Comparison of ENCODE assay signal across 8 cellular contexts in genomic region chr4:109729563-109730293, GRCh38. TPM values are rescaled to one million over a fixed set of nuclear protein-coding genes. Genes with fewer than 3 reads are reported as not detected.
A peak's percentile ranks its signal among the peaks of the same experiment; 100 is the strongest.
DNase-seq lines count a peak whose midpoint lies in the region; ATAC-seq and TF ChIP-seq lines count a peak whose summit lies in the region.

Gene PLA2G12A (minus strand): TSS chr4:109730070. CDS start chr4:109729809, 261 bp downstream.

- H3K4me3 ChIP-seq in liver (ENCODE audit: low read depth in 1 of 3, low read length in 3 of 3): peak within 1 kb of the TSS; percentile 72 to 98 (median 76)

- H3K27ac Mint-ChIP-seq in activated CD4-positive, alpha-beta T cell treated with anti-CD3 and anti-CD28 coated beads, Interleukin-2, amount 10 ng/mL, durations not matched to agents 7 days and 5 days: peak within 1 kb of the TSS; percentile 84
- peak within 1 kb of the TSS; percentile 80 for H3K27ac Mint-ChIP-seq in dendritic cell treated with granulocyte-macrophage colony-stimulating factor and Interleukin-4, amounts not matched to agents 40 ng/mL and 50 ng/mL, for 4 days

- intact Hi-C loops in dendritic cell treated with granulocyte-macrophage colony-stimulating factor and Interleukin-4, amounts not matched to agents 40 ng/mL and 50 ng/mL, for 4 days (cut with micrococcal nuclease): loop anchor here (1.0 to 2.0 kb wide), 3 partner anchors 27 to 295 kb away; partner anchors contain the start of genes CASP6 and GAR1

- H3K27ac ChIP-seq in liver (ENCODE audit: low read depth in 1 of 2, low read length in 2 of 2): peak within 1 kb of the TSS; percentile 90 to 91

- H3K9me3 Mint-ChIP-seq in activated CD4-positive, alpha-beta T cell treated with anti-CD3 and anti-CD28 coated beads, Interleukin-2, amount 10 ng/mL, durations not matched to agents 7 days and 5 days: no peaks in the 10 kb centered on the region
- no peaks in the 10 kb centered on the region for H3K9me3 Mint-ChIP-seq in dendritic cell treated with granulocyte-macrophage colony-stimulating factor and Interleukin-4, amounts not matched to agents 40 ng/mL and 50 ng/mL, for 4 days

- peak within 1 kb of the TSS; percentile 85 for H3K4me3 Mint-ChIP-seq in activated CD4-positive, alpha-beta T cell treated with anti-CD3 and anti-CD28 coated beads, Interleukin-2, amount 10 ng/mL, durations not matched to agents 7 days and 5 days
- peak within 1 kb of the TSS; percentile 87 for H3K4me3 Mint-ChIP-seq in dendritic cell treated with granulocyte-macrophage colony-stimulating factor and Interleukin-4, amounts not matched to agents 40 ng/mL and 50 ng/mL, for 4 days

- ATAC-seq in GM19023 (IDR thresholded peaks at IDR 0.05; ENCODE audit: unreplicated experiment) (peak; percentile 86), HG03175 (IDR thresholded peaks at IDR 0.05; ENCODE audit: unreplicated experiment) (peak; percentile 78)

- H3K9ac ChIP-seq in liver (ENCODE audit: low read depth in 1 of 2, low read length in 2 of 2): peak within 1 kb of the TSS; percentile 64 to 81

- no peaks in the 10 kb centered on the region for H3K9me3 ChIP-seq in liver (ENCODE audit: control insufficient read depth in 4 of 4, low read length in 3 of 4)

- H3K27me3 Mint-ChIP-seq in activated CD4-positive, alpha-beta T cell treated with anti-CD3 and anti-CD28 coated beads, Interleukin-2, amount 10 ng/mL, durations not matched to agents 7 days and 5 days: no peaks in the 10 kb centered on the region
- H3K27me3 Mint-ChIP-seq in dendritic cell treated with granulocyte-macrophage colony-stimulating factor and Interleukin-4, amounts not matched to agents 40 ng/mL and 50 ng/mL, for 4 days: peaks cover 6% of the 10 kb centered on the region

- H3K4me1 ChIP-seq in liver (ENCODE audit: control insufficient read depth in 4 of 4, insufficient read depth in 4 of 4, low read length in 3 of 4): peaks cover 2 to 23% (median 13%) of the 10 kb centered on the region in 4 donors

- DNase-seq in AG20443 (ENCODE audit: low spot score) (peak; percentile 97), NCI-H345 treated with DMSO at 0.1 percent for 48 hours (lab: John Stamatoyannopoulos, UW; ENCODE audit: unreplicated experiment) (peak; percentile 47)
- peak; percentile 72 for DNase-seq in activated CD4-positive, alpha-beta T cell treated with anti-CD3 and anti-CD28 coated beads, Interleukin-2, amount 10 ng/mL, durations not matched to agents 7 days and 5 days
- peak; percentile 73 for DNase-seq in stimulated activated CD4-positive, alpha-beta T cell treated with anti-CD3 and anti-CD28 coated beads, Interleukin-4, amount 100 ng/mL, for 24 hours

- TF ChIP-seq CTCF in liver (IDR thresholded peaks at IDR 0.05; ENCODE audit: low read depth, low read length, missing input control): no peak

- peaks cover 0 to 4% (median 0%) of the 10 kb centered on the region in 4 donors for H3K36me3 ChIP-seq in liver (ENCODE audit: control insufficient read depth in 4 of 4, insufficient read depth in 3 of 4, low read depth in 1 of 4, low read length in 3 of 4)

- peaks cover 22% of the 10 kb centered on the region for H3K4me1 Mint-ChIP-seq in activated CD4-positive, alpha-beta T cell treated with anti-CD3 and anti-CD28 coated beads, Interleukin-2, amount 10 ng/mL, durations not matched to agents 7 days and 5 days
- peaks cover 18% of the 10 kb centered on the region for H3K4me1 Mint-ChIP-seq in dendritic cell treated with granulocyte-macrophage colony-stimulating factor and Interleukin-4, amounts not matched to agents 40 ng/mL and 50 ng/mL, for 4 days (ENCODE audit: low read depth)

- CTCF ChIA-PET in activated CD4-positive, alpha-beta T cell treated with anti-CD3 and anti-CD28 coated beads, Interleukin-2, amount 10 ng/mL, durations not matched to agents 7 days and 5 days (lab: Charles Lee): interaction anchor here (0.7 to 2.7 kb wide), 5 partner anchors 10 to 296 kb away, joined by 3 to 7 read pairs (median 3); partner anchors contain the start of gene SEC24B

- WGBS in liver: 1% methylated on average over 79 of the region's 79 CpGs

- no peaks in the 10 kb centered on the region for H3K27me3 ChIP-seq in liver (ENCODE audit: control insufficient read depth in 4 of 4, insufficient read depth in 4 of 4, low read length in 3 of 4)

- POLR2A ChIA-PET in activated CD4-positive, alpha-beta T cell treated with anti-CD3 and anti-CD28 coated beads, Interleukin-2, amount 10 ng/mL, durations not matched to agents 7 days and 5 days (lab: Charles Lee): interaction anchor here (0.7 kb wide), 1 partner anchor 577 kb away, joined by 3 read pairs; no protein-coding TSS in a partner anchor

- no peak for TF ChIP-seq RAD21 in liver (IDR thresholded peaks at IDR 0.05)

- peaks cover 4% of the 10 kb centered on the region for H3K36me3 Mint-ChIP-seq in activated CD4-positive, alpha-beta T cell treated with anti-CD3 and anti-CD28 coated beads, Interleukin-2, amount 10 ng/mL, durations not matched to agents 7 days and 5 days (ENCODE audit: low read depth)
- peaks cover 6% of the 10 kb centered on the region for H3K36me3 Mint-ChIP-seq in dendritic cell treated with granulocyte-macrophage colony-stimulating factor and Interleukin-4, amounts not matched to agents 40 ng/mL and 50 ng/mL, for 4 days (ENCODE audit: low read depth)

TF ChIP-seq in liver, 16 proteins besides CTCF, POLR2A, EP300 and RAD21:
- TF ChIP-seq REST (IDR thresholded peaks at IDR 0.05): peak; percentile 12
- no peak for TF ChIP-seq HNF4A (conservative IDR thresholded peaks at IDR 0.05)

RNA-seq across cellular contexts. Expression of gene PLA2G12A, which starts in this region (rescaled TPM):
- 10 to 100 TPM; 18.7 TPM for total RNA-seq in activated CD4-positive, alpha-beta T cell treated with anti-CD3 and anti-CD28 coated beads, Interleukin-2, amount 10 ng/mL, durations not matched to agents 7 days and 5 days
- 10 to 100 TPM; 11.3 to 28.9 TPM for total RNA-seq in liver
- polyA plus RNA-seq in liver: 10 to 100 TPM; 29.9 to 57.7 TPM

Comparison
In these comparisons a context has a peak if more than half of its experiments do, and no peak if none do; other contexts are left out.
1. Peak in every context shown above with its lines: DNase-seq, ATAC-seq, H3K4me3 ChIP-seq and H3K27ac ChIP-seq.
2. DNase-seq: peak in every context shown above with its lines; median percentile 97 in AG20443; 73 in stimulated activated CD4-positive, alpha-beta T cell treated with anti-CD3 and anti-CD28 coated beads, Interleukin-4, amount 100 ng/mL, for 24 hours; 72 in activated CD4-positive, alpha-beta T cell treated with anti-CD3 and anti-CD28 coated beads, Interleukin-2, amount 10 ng/mL, durations not matched to agents 7 days and 5 days; 47 in NCI-H345 treated with DMSO at 0.1 percent for 48 hours.